Comparison of ENCODE assay signal across 1 cellular context in genomic region chr5:175483337-175483736, GRCh38.
TF ChIP-seq lines count a peak whose summit lies in the region.

No MANE protein-coding gene starts in this region.

TF ChIP-seq in K562, 482 proteins besides CTCF, POLR2A, EP300 and RAD21:
- TF ChIP-seq ZNF583 (CRISPR knock-in tag; IDR thresholded peaks at IDR 0.05), result peak; percentile 80; the same call in 1 of the 2 replicates
- no peak for TF ChIP-seq FOXP1 (CRISPR knock-in tag; IDR thresholded peaks at IDR 0.05)
